Comparison of ENCODE assay signal across 19 cellular contexts in genomic region chr14:32478027-32478426, GRCh38.
DNase-seq lines count a peak whose midpoint lies in the region; TF ChIP-seq lines count a peak whose summit lies in the region.
"Had no signal": no experiment of that assay in that cellular context is flagged by ENCODE, and none has a peak within 500 bp of the region (broad histone marks: within the 10 kb centered on the region; RNA-seq: fewer than 3 reads in every experiment).

No MANE protein-coding gene starts in this region.

- H4K20me1 ChIP-seq in GM23248 (ENCODE audit: insufficient read depth): no peaks in the 10 kb centered on the region

- no peaks in the 10 kb centered on the region for H3K79me2 ChIP-seq in GM23248 (ENCODE audit: insufficient read depth)

- no peak for TF ChIP-seq CTCF in brain (conservative IDR thresholded peaks at IDR 0.05)
- TF ChIP-seq CTCF in GM13976 (IDR thresholded peaks at IDR 0.05; ENCODE audit: borderline replicate concordance, control extremely low read depth, extremely low read depth, insufficient read depth, missing control alignments): no peak

- in situ Hi-C loops in GM23248 (cut with MboI): no loop called here
- in situ Hi-C loops in GM13976 (cut with MboI; ENCODE audit: low sequenced_read_pairs, unreplicated experiment): loop anchor here (10.0 kb wide), 1 partner anchor 413 kb away; no protein-coding TSS in a partner anchor

- H3K4me3 ChIP-seq in GM23248: no peak overlapping the region
- no peak overlapping the region for H3K4me3 ChIP-seq in stomach smooth muscle (ENCODE audit: low read length in 2 of 2)
- H3K4me3 ChIP-seq: left lung, mucosa of descending colon, neural progenitor cell had no signal

- H3K4me3 Mint-ChIP-seq in brain: peak overlapping the region in 1 of 5 experiments; percentile 2
- H3K4me3 Mint-ChIP-seq: neural progenitor cell; T-helper 1 cell treated with Interleukin-12 subunit alpha and Interleukin-12 subunit beta and Interleukin-4 antibody, amounts not matched to agents 30 μg/mL and 1 μg/mL, for 36 hours had no signal

- H3K36me3 ChIP-seq in GM23248 (ENCODE audit: low read depth) (no peaks in the 10 kb centered on the region), stomach smooth muscle (ENCODE audit: control insufficient read depth in 2 of 2, insufficient read depth in 2 of 2, low read length in 2 of 2) (no peaks in the 10 kb centered on the region)
- H3K36me3 ChIP-seq: left lung, neural progenitor cell had no signal

- H3F3A ChIP-seq in GM23248 (ENCODE audit: insufficient read depth): peaks cover 56% of the 10 kb centered on the region

- H3K36me3 Mint-ChIP-seq in brain: peaks cover 3% of the 10 kb centered on the region
- H3K36me3 Mint-ChIP-seq: neural progenitor cell had no signal

- H3K4me1 Mint-ChIP-seq in brain: peaks cover 56% of the 10 kb centered on the region

- peak overlapping the region; percentile 12; the same call in 1 of the 2 replicates for H2AFZ ChIP-seq in GM23248
- H2AFZ ChIP-seq: neural progenitor cell had no signal

- H3K9ac ChIP-seq in GM23248 (no peak overlapping the region), stomach smooth muscle (ENCODE audit: low read length in 2 of 2) (no peak overlapping the region)
- H3K9ac ChIP-seq: neural progenitor cell had no signal

- H3K4me2 ChIP-seq in GM23248 (ENCODE audit: unreplicated experiment): peak overlapping the region; percentile 59
- H3K4me2 ChIP-seq: neural progenitor cell had no signal

- H3K27me3 ChIP-seq in GM23248 (replicated peaks; ENCODE audit: insufficient read depth) (no peaks in the 10 kb centered on the region), stomach smooth muscle (ENCODE audit: control insufficient read depth in 1 of 2, insufficient read depth in 2 of 2, low read length in 2 of 2) (no peaks in the 10 kb centered on the region)
- H3K27me3 ChIP-seq: left lung, neural progenitor cell had no signal

- H3K27ac Mint-ChIP-seq in brain: peak overlapping the region in 4 of 5 experiments; percentile 4 to 73 (median 28)
- H3K27ac Mint-ChIP-seq: neural progenitor cell; T-helper 1 cell treated with Interleukin-12 subunit alpha and Interleukin-12 subunit beta and Interleukin-4 antibody, amounts not matched to agents 30 μg/mL and 1 μg/mL, for 36 hours had no signal

- H3K9me2 ChIP-seq in GM23248 (ENCODE audit: insufficient read depth): peaks cover 5% of the 10 kb centered on the region; the same call in 1 of the 2 replicates

- WGBS in GM23248 (ENCODE audit: low coverage in 1 of 2, low lambda C conversion rate in 2 of 2, missing lambda C conversion rate in 2 of 2), 2 experiments: 0 to 4% methylated on average over 3 of the region's 3 CpGs

- peaks cover 58% of the 10 kb centered on the region for H3K4me1 ChIP-seq in GM23248 (ENCODE audit: insufficient read depth)
- H3K4me1 ChIP-seq in stomach smooth muscle (ENCODE audit: control insufficient read depth, insufficient read depth, low read length): peaks cover 6% of the 10 kb centered on the region

- H3K27me3 Mint-ChIP-seq in brain: no peaks in the 10 kb centered on the region

- DNase-seq in GM23248 (peak; percentile 70), fibroblast of the conjunctiva (ENCODE audit: low read depth) (peak; percentile 12), NCI-H1930 (lab: John Stamatoyannopoulos, UW) (no peak), GM13976 (ENCODE audit: low spot score) (no peak)
- no peak for DNase-seq in effector CD4-positive, alpha-beta T cell
- DNase-seq in activated CD4-positive, alpha-beta T cell treated with anti-CD3 and anti-CD28 coated beads, Interleukin-2, amount 50 U/mL, for 4 hours: no peak
- DNase-seq: activated CD4-positive, alpha-beta T cell treated with anti-CD3 and anti-CD28 coated beads, Interleukin-2, amount 50 U/mL, for 1 hour; activated gamma-delta T cell treated with Interleukin-2 at 50 U/mL for 16 hours; GOT3; left lung; mucosa of descending colon; NCI-H1105 treated with DMSO at 0.1 percent for 48 hours; NCI-H526; SHP77 treated with DMSO at 0.1 percent for 48 hours; stimulated activated CD4-positive, alpha-beta T cell treated with anti-CD3 and anti-CD28 coated beads, Interleukin-12 subunit alpha, Interleukin-12 subunit beta, amount 100 ng/mL, for 4 hours had no signal

- H3K9me3 ChIP-seq in GM23248 (ENCODE audit: low read depth) (no peaks in the 10 kb centered on the region), stomach smooth muscle (ENCODE audit: control insufficient read depth in 2 of 2, low read length in 2 of 2) (no peaks in the 10 kb centered on the region)
- H3K9me3 ChIP-seq: left lung, mucosa of descending colon had no signal

- H3K9me3 Mint-ChIP-seq in brain: no peaks in the 10 kb centered on the region
- H3K9me3 Mint-ChIP-seq: neural progenitor cell; T-helper 1 cell treated with Interleukin-12 subunit alpha and Interleukin-12 subunit beta and Interleukin-4 antibody, amounts not matched to agents 30 μg/mL and 1 μg/mL, for 36 hours had no signal

- H3K27ac ChIP-seq in GM23248: peak overlapping the region; percentile 55
- peak overlapping the region; percentile 47 for H3K27ac ChIP-seq in stomach smooth muscle (ENCODE audit: low read length)
- H3K27ac ChIP-seq: left lung, neural progenitor cell had no signal

Comparison
In these comparisons a context has a peak if more than half of its experiments do, and no peak if none do; other contexts are left out.
1. DNase-seq: peak in GM23248 (single experiment) and fibroblast of the conjunctiva (single experiment); none in effector CD4-positive, alpha-beta T cell (single experiment), NCI-H1930 (0 of 2), GM13976 (single experiment) and activated CD4-positive, alpha-beta T cell treated with anti-CD3 and anti-CD28 coated beads, Interleukin-2, amount 50 U/mL, for 4 hours (0 of 2).